ENCODE assay signal across 1 cellular context in the genomic region with DNA sequence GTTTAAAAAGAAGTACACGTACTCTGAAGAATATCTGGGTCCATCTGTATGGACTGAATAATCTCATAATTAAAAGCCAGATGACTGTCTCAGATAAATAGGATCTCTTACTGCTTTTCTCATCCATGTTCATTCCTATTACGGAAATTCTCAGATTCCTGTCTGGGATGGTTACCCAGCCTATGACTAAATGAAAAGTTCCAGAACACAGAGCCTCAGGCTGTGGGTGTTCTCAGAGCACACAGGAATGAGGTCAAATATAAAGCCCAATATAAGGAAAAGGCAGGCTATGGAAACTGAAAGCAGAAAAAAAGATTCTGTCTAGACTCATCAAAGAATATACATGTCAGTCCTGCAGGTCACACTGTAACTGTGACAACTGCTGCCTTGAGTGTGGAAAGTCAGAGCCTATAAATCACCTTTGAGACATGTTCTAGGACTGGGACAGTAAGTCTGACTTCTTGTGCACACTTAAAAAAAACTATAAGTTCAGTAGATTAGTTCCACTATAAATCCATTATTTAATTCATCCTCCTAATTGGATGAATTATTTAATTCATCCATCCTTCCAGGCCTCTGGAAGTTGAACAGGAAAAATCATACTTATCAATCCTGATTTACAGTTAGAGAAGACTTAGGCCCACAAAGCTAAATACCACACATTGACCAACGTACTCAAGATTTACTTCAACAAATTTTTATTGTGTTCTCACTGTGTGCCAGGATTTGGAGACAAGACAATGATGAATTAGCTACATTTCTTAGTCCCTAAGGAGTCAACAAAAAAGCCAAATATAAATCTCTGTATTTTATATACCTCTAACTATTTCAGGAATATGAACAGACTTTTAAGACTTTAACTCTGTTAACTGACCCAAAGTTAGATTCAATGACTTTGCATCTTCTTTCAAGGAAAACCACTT.
TF ChIP-seq lines count a peak whose summit lies in the region.

No MANE protein-coding gene starts in this region.

TF ChIP-seq in IMR-90, 13 proteins besides CTCF, POLR2A, EP300 and RAD21:
- TF ChIP-seq, protein P1, sequence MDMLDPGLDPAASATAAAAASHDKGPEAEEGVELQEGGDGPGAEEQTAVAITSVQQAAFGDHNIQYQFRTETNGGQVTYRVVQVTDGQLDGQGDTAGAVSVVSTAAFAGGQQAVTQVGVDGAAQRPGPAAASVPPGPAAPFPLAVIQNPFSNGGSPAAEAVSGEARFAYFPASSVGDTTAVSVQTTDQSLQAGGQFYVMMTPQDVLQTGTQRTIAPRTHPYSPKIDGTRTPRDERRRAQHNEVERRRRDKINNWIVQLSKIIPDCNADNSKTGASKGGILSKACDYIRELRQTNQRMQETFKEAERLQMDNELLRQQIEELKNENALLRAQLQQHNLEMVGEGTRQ (IDR thresholded peaks at IDR 0.05; ENCODE audit: low read depth, low read length): no peak
- no peak for TF ChIP-seq RFX5 (IDR thresholded peaks at IDR 0.05; ENCODE audit: low read depth, low read length)
- TF ChIP-seq FOS (IDR thresholded peaks at IDR 0.05; ENCODE audit: low read depth, low read length): no peak
- TF ChIP-seq CEBPB (IDR thresholded peaks at IDR 0.05; ENCODE audit: low read depth, low read length): no peak
- TF ChIP-seq CHD1 (IDR thresholded peaks at IDR 0.05; ENCODE audit: low read depth, low read length): no peak
